ENCODE assay signal across 13 cellular contexts in genomic region chr4:173424899-173425805, GRCh38. TPM values are rescaled to one million over a fixed set of nuclear protein-coding genes. Genes with fewer than 3 reads are reported as not detected.
DNase-seq lines count a peak whose midpoint lies in the region; ATAC-seq and TF ChIP-seq lines count a peak whose summit lies in the region.
"Had no signal": no experiment of that assay in that cellular context is flagged by ENCODE, and none has a peak within 500 bp of the region (broad histone marks: within the 10 kb centered on the region; RNA-seq: fewer than 3 reads in every experiment).

No MANE protein-coding gene starts in this region.

- no peaks in the 10 kb centered on the region for H3K79me2 ChIP-seq in neural progenitor cell (ENCODE audit: low read depth)

- TF ChIP-seq CTCF in heart right ventricle (IDR thresholded peaks at IDR 0.05) = no peak
- TF ChIP-seq CTCF in tibial artery (IDR thresholded peaks at IDR 0.05) = no peak
- no peak for TF ChIP-seq CTCF in neural progenitor cell (IDR thresholded peaks at IDR 0.05)

- H3K27me3 Mint-ChIP-seq in activated T-helper 17 cell treated with anti-CD3 and anti-CD28 coated beads, Interleukin-2, amount 50 U/mL, for 72 hours = no peaks in the 10 kb centered on the region
- H3K27me3 Mint-ChIP-seq in neural progenitor cell (ENCODE audit: insufficient read depth, low read depth) = no peaks in the 10 kb centered on the region

- H3K4me1 ChIP-seq in heart right ventricle (peaks cover 0 to 14% (median 0%) of the 10 kb centered on the region in 9 donors), tibial artery (peaks cover 0 to 40% (median 6%) of the 10 kb centered on the region in 4 donors), neural progenitor cell (no peaks in the 10 kb centered on the region)

- H3K9ac ChIP-seq in neural progenitor cell = no peak overlapping the region

- H4K20me1 ChIP-seq in neural progenitor cell (ENCODE audit: low read depth) = no peaks in the 10 kb centered on the region

- H3K36me3 Mint-ChIP-seq in activated T-helper 17 cell treated with anti-CD3 and anti-CD28 coated beads, Interleukin-2, amount 50 U/mL, for 72 hours (ENCODE audit: low read depth) = no peaks in the 10 kb centered on the region
- no peaks in the 10 kb centered on the region for H3K36me3 Mint-ChIP-seq in neural progenitor cell

- no peak overlapping the region for H3K27ac Mint-ChIP-seq in activated T-helper 17 cell treated with anti-CD3 and anti-CD28 coated beads, Interleukin-2, amount 50 U/mL, for 72 hours
- H3K27ac Mint-ChIP-seq in neural progenitor cell = no peak overlapping the region

- intact Hi-C loops in heart right ventricle (cut with DNase I) = loop anchor here in 5 of 10 donors (5.0 to 10.0 kb wide), 4 partner anchors 67 to 400 kb away; no protein-coding TSS in a partner anchor
- intact Hi-C loops in cardiac septum (cut with DNase I) = loop anchor here (10.0 kb wide), 1 partner anchor 730 kb away; no protein-coding TSS in a partner anchor
- intact Hi-C loops in tibial artery (cut with DNase I; ENCODE audit: low total_unique reads) = loop anchor here (2.0 kb wide), 1 partner anchor 70 kb away; no protein-coding TSS in a partner anchor

- no peak for DNase-seq in heart right ventricle
- DNase-seq in cardiac septum (ENCODE audit: low spot score) = no peak
- peak; percentile 15 for DNase-seq in glomerular visceral epithelial cell (ENCODE audit: extremely low spot score)
- no peak for DNase-seq in tibial artery
- no peak for DNase-seq in neural progenitor cell (ENCODE audit: low spot score)
- no peak for DNase-seq in activated gamma-delta T cell (lab: John Stamatoyannopoulos, UW)
- DNase-seq: body of pancreas, glutamatergic neuron, NCI-H1092, NCI-H82 had no signal

- no peaks in the 10 kb centered on the region for H3K9me3 Mint-ChIP-seq in activated T-helper 17 cell treated with anti-CD3 and anti-CD28 coated beads, Interleukin-2, amount 50 U/mL, for 72 hours
- H3K9me3 Mint-ChIP-seq in neural progenitor cell = no peaks in the 10 kb centered on the region

- H3K27me3 ChIP-seq in heart right ventricle = no peaks in the 10 kb centered on the region
- no peaks in the 10 kb centered on the region for H3K27me3 ChIP-seq in tibial artery
- no peaks in the 10 kb centered on the region for H3K27me3 ChIP-seq in neural progenitor cell
- H3K27me3 ChIP-seq: body of pancreas had no signal

- peaks cover 23% of the 10 kb centered on the region for H3K4me1 Mint-ChIP-seq in activated T-helper 17 cell treated with anti-CD3 and anti-CD28 coated beads, Interleukin-2, amount 50 U/mL, for 72 hours
- no peaks in the 10 kb centered on the region for H3K4me1 Mint-ChIP-seq in neural progenitor cell

- peak overlapping the region; percentile 16 for H3K4me3 Mint-ChIP-seq in activated T-helper 17 cell treated with anti-CD3 and anti-CD28 coated beads, Interleukin-2, amount 50 U/mL, for 72 hours
- H3K4me3 Mint-ChIP-seq in neural progenitor cell = no peak overlapping the region

- no peaks in the 10 kb centered on the region for H3F3A ChIP-seq in neural progenitor cell (ENCODE audit: low read depth)

- H3K27ac ChIP-seq in heart right ventricle = no peak overlapping the region
- H3K27ac ChIP-seq in tibial artery = peak overlapping the region; percentile 63 to 70
- H3K27ac ChIP-seq in neural progenitor cell = no peak overlapping the region
- H3K27ac ChIP-seq: body of pancreas, HL-60 had no signal

- H3K36me3 ChIP-seq in heart right ventricle (no peaks in the 10 kb centered on the region), tibial artery (no peaks in the 10 kb centered on the region), neural progenitor cell (no peaks in the 10 kb centered on the region)

- ATAC-seq in heart right ventricle (peak in 6 of 8 donors; percentile 18 to 80 (median 50)), GM21390 (IDR thresholded peaks at IDR 0.05; ENCODE audit: unreplicated experiment) (no peak)
- ATAC-seq in activated T-helper 17 cell treated with anti-CD3 and anti-CD28 coated beads, Interleukin-2, amount 50 U/mL, for 72 hours (replicated peaks) = no peak
- ATAC-seq: body of pancreas had no signal

- 67 to 68% methylated on average over 2 of the region's 2 CpGs for WGBS in heart right ventricle, 2 donors

- peaks cover 0 to 2% (median 0%) of the 10 kb centered on the region in 11 donors for H3K9me3 ChIP-seq in heart right ventricle
- H3K9me3 ChIP-seq in tibial artery = no peaks in the 10 kb centered on the region
- H3K9me3 ChIP-seq in neural progenitor cell (ENCODE audit: low read depth) = no peaks in the 10 kb centered on the region
- H3K9me3 ChIP-seq: body of pancreas had no signal

- H3K4me2 ChIP-seq in neural progenitor cell = no peak overlapping the region

- H3K4me3 ChIP-seq in heart right ventricle (no peak overlapping the region), tibial artery (no peak overlapping the region), neural progenitor cell (no peak overlapping the region)
- H3K4me3 ChIP-seq: body of pancreas had no signal

- no peak overlapping the region for H2AFZ ChIP-seq in neural progenitor cell (replicated peaks)

RNA-seq across cellular contexts. Expression of gene SCRG1, which starts 26.2 kb away (rescaled TPM):
- total RNA-seq in heart right ventricle (under 1 TPM; 0.10 to 0.56 (median 0.26) TPM), cardiac septum (1.1 TPM), neural progenitor cell (ENCODE audit: low replicate concordance) (0.37 and 0.40 TPM in 2 replicates)
- under 1 TPM; 0.15 to 0.48 TPM for polyA plus RNA-seq in heart right ventricle
- total RNA-seq in activated T-helper 17 cell treated with anti-CD3 and anti-CD28 coated beads, Interleukin-2, amount 50 U/mL, for 72 hours = not detected
- total RNA-seq: body of pancreas had no signal

RNA-seq across cellular contexts. Expression of gene SAP30, which starts 54.4 kb away (rescaled TPM):
- total RNA-seq in heart right ventricle (10 to 100 TPM in 9 of 10 donors, 1 to 10 TPM in 1; 9.2 to 22.2 (median 12.3) TPM), cardiac septum (20.1 TPM), neural progenitor cell (ENCODE audit: low replicate concordance) (36.7 and 63.5 TPM in 2 replicates)
- 10 to 100 TPM in 1 of 2 donors, 1 to 10 TPM in 1; 4.0 to 14.0 TPM for polyA plus RNA-seq in heart right ventricle
- 10 to 100 TPM; 31.7 to 57.4 TPM for total RNA-seq in activated T-helper 17 cell treated with anti-CD3 and anti-CD28 coated beads, Interleukin-2, amount 50 U/mL, for 72 hours

Comparison
In these comparisons a context has a peak if more than half of its experiments do, and no peak if none do; other contexts are left out.
1. ATAC-seq: peak in heart right ventricle (6 of 8); none in activated T-helper 17 cell treated with anti-CD3 and anti-CD28 coated beads, Interleukin-2, amount 50 U/mL, for 72 hours (single experiment) and GM21390 (single experiment).
2. H3K27ac ChIP-seq: peak in tibial artery (2 of 2); none in heart right ventricle (0 of 10) and neural progenitor cell (single experiment).